8 cellular contexts compared by ENCODE assay signal in genomic region chr18:70464343-70465114, GRCh38.
DNase-seq lines count a peak whose midpoint lies in the region; ATAC-seq and TF ChIP-seq lines count a peak whose summit lies in the region.

No MANE protein-coding gene starts in this region.

- DNase-seq in COLO829 (ENCODE audit: low spot score): peak; percentile 76
- peak; percentile 50 for DNase-seq in HS-27A (ENCODE audit: low read depth)
- DNase-seq in NT2/D1 (ENCODE audit: low read depth, low spot score): peak; percentile 48
- peak; percentile 6 for DNase-seq in germinal center (ENCODE audit: low spot score)
- peak; percentile 77 for DNase-seq in transverse colon

- no peak overlapping the region for H3K27ac Mint-ChIP-seq in activated naive CD4-positive, alpha-beta T cell treated with anti-CD3 and anti-CD28 coated beads, Interleukin-2, amount 50 U/mL, for 24 hours
- H3K27ac Mint-ChIP-seq in nephron: peak overlapping the region in 1 of 3 experiments; percentile 52

- in situ Hi-C loops in transverse colon (cut with MboI; ENCODE audit: low pct_ligation_motif_present in 1 of 4, low pct_unique_long_range_greater_than_20kb in 1 of 4, low sequenced_read_pairs in 3 of 4): no loop called here

- H3K9me3 Mint-ChIP-seq in activated naive CD4-positive, alpha-beta T cell treated with anti-CD3 and anti-CD28 coated beads, Interleukin-2, amount 50 U/mL, for 24 hours: no peaks in the 10 kb centered on the region
- H3K9me3 Mint-ChIP-seq in nephron: no peaks in the 10 kb centered on the region

- TF ChIP-seq CTCF in nephron (IDR thresholded peaks at IDR 0.05; ENCODE audit: unreplicated experiment in 3 of 3) (peak; percentile 27 to 38 (median 36)), transverse colon (IDR thresholded peaks at IDR 0.05) (peak in 4 of 5 experiments; percentile 25 to 39 (median 28))

- H3K4me1 Mint-ChIP-seq in activated naive CD4-positive, alpha-beta T cell treated with anti-CD3 and anti-CD28 coated beads, Interleukin-2, amount 50 U/mL, for 24 hours: peaks cover 4% of the 10 kb centered on the region
- H3K4me1 Mint-ChIP-seq in nephron: peaks cover 9% of the 10 kb centered on the region

- peaks cover 17% of the 10 kb centered on the region for H3K27me3 Mint-ChIP-seq in activated naive CD4-positive, alpha-beta T cell treated with anti-CD3 and anti-CD28 coated beads, Interleukin-2, amount 50 U/mL, for 24 hours
- peaks cover 27% of the 10 kb centered on the region for H3K27me3 Mint-ChIP-seq in nephron (ENCODE audit: low read depth)

- H3K36me3 ChIP-seq in NT2/D1 (ENCODE audit: insufficient read depth, insufficient read length, low read length): no peaks in the 10 kb centered on the region
- no peaks in the 10 kb centered on the region for H3K36me3 ChIP-seq in transverse colon

- peak overlapping the region; percentile 15 for H3K4me3 ChIP-seq in NT2/D1 (ENCODE audit: insufficient read length, low read depth)
- peak overlapping the region in 2 of 4 donors; percentile 20 to 39 for H3K4me3 ChIP-seq in transverse colon

- H3K9me3 ChIP-seq in NT2/D1 (ENCODE audit: insufficient read depth, low read length) (no peaks in the 10 kb centered on the region), transverse colon (no peaks in the 10 kb centered on the region)

- intact Hi-C loops in transverse colon (cut with DNase I; ENCODE audit: low total_unique reads): no loop called here

- H3K4me3 Mint-ChIP-seq in activated naive CD4-positive, alpha-beta T cell treated with anti-CD3 and anti-CD28 coated beads, Interleukin-2, amount 50 U/mL, for 24 hours: peak overlapping the region; percentile 73
- peak overlapping the region; percentile 81 to 85 (median 85) for H3K4me3 Mint-ChIP-seq in nephron

- peak overlapping the region in 3 of 4 donors; percentile 12 to 56 (median 54) for H3K27ac ChIP-seq in transverse colon

- H3K4me1 ChIP-seq in NT2/D1 (ENCODE audit: insufficient read depth, insufficient read length) (no peaks in the 10 kb centered on the region), transverse colon (peaks cover 0 to 9% (median 4%) of the 10 kb centered on the region in 4 donors)

- WGBS in transverse colon (ENCODE audit: low coverage in 1 of 2), 2 donors: 13 to 26% methylated on average over 9 to 18 of the region's 18 CpGs

- H3K36me3 Mint-ChIP-seq in activated naive CD4-positive, alpha-beta T cell treated with anti-CD3 and anti-CD28 coated beads, Interleukin-2, amount 50 U/mL, for 24 hours: no peaks in the 10 kb centered on the region
- H3K36me3 Mint-ChIP-seq in nephron (ENCODE audit: low read depth): no peaks in the 10 kb centered on the region

- no peaks in the 10 kb centered on the region for H3K27me3 ChIP-seq in NT2/D1 (ENCODE audit: insufficient read depth, insufficient read length)
- peaks cover 7% of the 10 kb centered on the region for H3K27me3 ChIP-seq in transverse colon

- peak overlapping the region; percentile 72 for H3K9ac ChIP-seq in NT2/D1 (ENCODE audit: insufficient read length, low read depth)

- no peak for TF ChIP-seq EP300 in transverse colon (IDR thresholded peaks at IDR 0.05; ENCODE audit: low read depth)

- no peak for TF ChIP-seq POLR2A in transverse colon (IDR thresholded peaks at IDR 0.05)

- no peak for ATAC-seq in GM18858 (IDR thresholded peaks at IDR 0.05; ENCODE audit: unreplicated experiment)

Comparison
In these comparisons a context has a peak if more than half of its experiments do, and no peak if none do; other contexts are left out.
1. DNase-seq: peak in every context shown above with its lines; median percentile 77 in transverse colon; 76 in COLO829; 50 in HS-27A; 48 in NT2/D1; 6 in germinal center.